Comparison of ENCODE assay signal across 6 cellular contexts in the genomic region with DNA sequence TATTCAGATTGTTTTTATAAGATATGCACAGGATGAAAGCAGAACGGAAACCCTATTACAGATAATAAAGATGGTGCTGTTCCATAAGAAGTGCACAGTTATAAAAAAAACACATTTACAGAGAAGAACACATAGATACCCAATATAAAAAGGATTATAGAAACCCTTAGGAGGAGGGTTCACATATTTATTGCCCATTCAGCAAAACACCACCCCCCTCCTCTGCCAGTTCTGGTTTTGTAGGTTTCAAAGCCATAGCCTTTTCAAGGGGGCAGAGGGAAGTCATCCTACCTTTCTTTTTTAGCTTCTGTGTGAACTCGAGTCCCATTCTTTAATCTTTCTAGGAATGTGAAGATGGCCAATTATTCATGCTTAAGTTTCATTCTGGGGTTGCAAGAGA.
"Had no signal": no experiment of that assay in that cellular context is flagged by ENCODE, and none has a peak within 500 bp of the region (broad histone marks: within the 10 kb centered on the region; RNA-seq: fewer than 3 reads in every experiment).

No MANE protein-coding gene starts in this region.

- H3K4me3 ChIP-seq: K562 had no signal

- H3K4me2 ChIP-seq: KMS-11 had no signal

- FAIRE-seq: HTR-8/SVneo, K562 had no signal

- H3K27ac ChIP-seq: HL-60, KMS-11 had no signal

- ATAC-seq: K562 had no signal

- DNase-seq: KBM-7, KG1 had no signal

- H3K9ac ChIP-seq: KMS-11 had no signal
